In the genomic region with DNA sequence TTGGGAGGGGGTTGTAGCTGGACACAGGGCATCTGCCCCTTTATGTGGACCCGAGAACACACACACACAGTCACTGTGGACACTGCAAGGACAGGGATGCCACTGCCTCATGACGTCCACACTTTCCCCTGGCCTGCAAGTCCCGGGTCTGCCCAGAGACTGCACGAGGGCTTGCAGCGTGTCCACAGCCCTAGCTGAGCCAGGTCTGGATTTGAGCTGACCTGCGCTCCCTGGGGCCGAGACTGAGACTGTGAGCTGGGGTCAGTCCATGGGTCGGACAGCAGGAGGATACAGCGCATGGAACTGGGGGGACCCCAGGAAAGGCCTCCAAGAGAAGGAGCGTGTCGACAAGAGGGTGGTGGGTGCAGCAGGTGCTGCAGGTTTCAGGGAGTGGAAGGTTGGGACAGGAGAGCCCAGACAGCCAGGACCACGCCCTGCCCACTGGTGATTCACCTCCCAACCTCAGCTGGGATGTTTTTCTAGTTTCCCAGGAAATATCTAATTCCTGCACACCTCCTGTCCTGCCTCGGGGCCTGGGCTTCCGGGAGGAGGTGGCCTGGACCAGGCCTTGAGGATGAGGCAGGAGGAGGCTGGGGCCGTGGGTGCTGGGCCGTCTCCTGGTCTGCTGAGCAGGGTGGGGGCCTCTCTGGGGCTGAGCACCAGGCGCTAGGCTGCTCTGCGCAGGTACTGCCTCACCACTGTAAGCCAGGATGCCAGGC, we compare ENCODE assay signal across 1 cellular context.
TF ChIP-seq lines count a peak whose summit lies in the region.

No MANE protein-coding gene starts in this region.

TF ChIP-seq in K562, 482 proteins besides CTCF, POLR2A, EP300 and RAD21:
- TF ChIP-seq ZFP30 (CRISPR knock-in tag; IDR thresholded peaks at IDR 0.05; ENCODE audit: borderline replicate concordance) (no peak), HOXB6 (CRISPR knock-in tag; IDR thresholded peaks at IDR 0.05; ENCODE audit: borderline replicate concordance) (no peak), EZH2 (IDR thresholded peaks at IDR 0.05; ENCODE audit: borderline replicate concordance, low read depth, low read length) (no peak), MXD1 (CRISPR knock-in tag; IDR thresholded peaks at IDR 0.05; ENCODE audit: borderline replicate concordance, poor library complexity, severe bottlenecking) (no peak), PCBP2 (IDR thresholded peaks at IDR 0.05; ENCODE audit: low read depth, low read length, poor library complexity, severe bottlenecking) (no peak), SMARCA5 (IDR thresholded peaks at IDR 0.05) (no peak), CREB5 (CRISPR knock-in tag; IDR thresholded peaks at IDR 0.05) (no peak), RBFOX2 (IDR thresholded peaks at IDR 0.05; ENCODE audit: low read depth, low read length) (0 out of 2 replicates have a peak, but pooled peaks have one; percentile 2), MEF2D (tag; conservative IDR thresholded peaks at IDR 0.05; ENCODE audit: low read depth) (no peak), ZFP36 (IDR thresholded peaks at IDR 0.05; ENCODE audit: low read depth, low read length, partially characterized antibody) (peak; percentile 12), PHF20 (IDR thresholded peaks at IDR 0.05; ENCODE audit: partially characterized antibody) (no peak), ZFP1 (CRISPR knock-in tag; IDR thresholded peaks at IDR 0.05) (no peak), ETS2 (tag; IDR thresholded peaks at IDR 0.05; ENCODE audit: borderline replicate concordance, poor library complexity, severe bottlenecking) (no peak), ZNF778 (CRISPR knock-in tag; IDR thresholded peaks at IDR 0.05) (no peak), TCF7 (IDR thresholded peaks at IDR 0.05; ENCODE audit: borderline replicate concordance) (no peak)
- TF ChIP-seq, protein P1, sequence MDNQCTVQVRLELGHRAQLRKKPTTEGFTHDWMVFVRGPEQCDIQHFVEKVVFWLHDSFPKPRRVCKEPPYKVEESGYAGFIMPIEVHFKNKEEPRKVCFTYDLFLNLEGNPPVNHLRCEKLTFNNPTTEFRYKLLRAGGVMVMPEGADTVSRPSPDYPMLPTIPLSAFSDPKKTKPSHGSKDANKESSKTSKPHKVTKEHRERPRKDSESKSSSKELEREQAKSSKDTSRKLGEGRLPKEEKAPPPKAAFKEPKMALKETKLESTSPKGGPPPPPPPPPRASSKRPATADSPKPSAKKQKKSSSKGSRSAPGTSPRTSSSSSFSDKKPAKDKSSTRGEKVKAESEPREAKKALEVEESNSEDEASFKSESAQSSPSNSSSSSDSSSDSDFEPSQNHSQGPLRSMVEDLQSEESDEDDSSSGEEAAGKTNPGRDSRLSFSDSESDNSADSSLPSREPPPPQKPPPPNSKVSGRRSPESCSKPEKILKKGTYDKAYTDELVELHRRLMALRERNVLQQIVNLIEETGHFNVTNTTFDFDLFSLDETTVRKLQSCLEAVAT (IDR thresholded peaks at IDR 0.05), result no peak
